11 cellular contexts compared by ENCODE assay signal in the genomic region with DNA sequence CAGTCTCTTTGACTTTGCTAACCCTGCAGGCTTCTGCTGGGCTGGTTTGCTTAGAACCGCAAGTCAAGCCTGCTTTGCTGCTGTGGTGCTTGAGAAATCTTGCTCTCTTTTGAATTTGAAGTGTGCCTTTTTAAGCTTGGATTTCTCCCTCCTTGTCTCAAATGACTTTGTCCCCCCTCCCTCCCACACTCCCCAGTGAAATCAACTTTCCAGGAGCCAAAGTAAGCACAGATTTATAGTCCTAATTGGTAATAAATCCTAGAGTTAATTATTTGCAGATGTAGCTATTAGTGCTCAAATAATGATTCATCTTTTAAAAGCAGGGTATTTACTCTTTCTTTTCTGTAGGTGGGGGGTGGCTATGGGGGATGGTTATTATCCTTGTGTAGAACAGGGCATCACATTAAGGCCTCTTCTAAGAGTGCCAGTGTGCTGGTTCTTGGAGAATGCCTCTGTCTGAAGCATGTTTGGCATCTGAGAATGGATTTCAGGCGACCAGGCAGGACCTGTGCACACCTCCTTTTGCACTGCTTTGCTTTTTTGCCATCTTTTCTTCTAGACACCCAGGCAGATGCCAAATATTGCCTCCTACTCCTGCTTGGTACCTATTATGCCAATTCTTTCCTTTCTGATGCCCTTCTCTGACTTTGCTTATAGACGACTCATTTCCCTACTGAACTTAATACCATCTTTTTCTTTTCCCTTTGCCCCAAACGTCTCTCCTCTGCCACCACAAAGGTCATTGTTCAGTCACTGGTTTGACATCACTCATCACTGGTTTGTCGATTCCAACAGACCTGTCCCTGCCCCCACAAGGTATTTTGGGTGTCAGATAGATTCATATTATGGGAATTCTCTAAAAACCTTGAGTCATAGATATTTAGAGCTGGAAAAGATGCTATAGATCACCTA. TPM values are rescaled to one million over a fixed set of nuclear protein-coding genes. Genes with fewer than 3 reads are reported as not detected.
DNase-seq lines count a peak whose midpoint lies in the region; ATAC-seq and TF ChIP-seq lines count a peak whose summit lies in the region.
"Had no signal": no experiment of that assay in that cellular context is flagged by ENCODE, and none has a peak within 500 bp of the region (broad histone marks: within the 10 kb centered on the region; RNA-seq: fewer than 3 reads in every experiment).

No MANE protein-coding gene starts in this region.

- no peak for TF ChIP-seq CTCF in brain (conservative IDR thresholded peaks at IDR 0.05)
- no peak for TF ChIP-seq CTCF in neural progenitor cell (IDR thresholded peaks at IDR 0.05)

- H3K9me3 Mint-ChIP-seq in brain = no peaks in the 10 kb centered on the region
- H3K9me3 Mint-ChIP-seq in neural progenitor cell = no peaks in the 10 kb centered on the region
- H3K9me3 Mint-ChIP-seq: GM23338 had no signal

- H3K4me3 ChIP-seq in neural progenitor cell = no peak overlapping the region
- H3K4me3 ChIP-seq: GM23338 had no signal

- H3K36me3 ChIP-seq in neural progenitor cell = no peaks in the 10 kb centered on the region

- no peaks in the 10 kb centered on the region for H3K27me3 ChIP-seq in neural progenitor cell

- H2AFZ ChIP-seq in neural progenitor cell (replicated peaks) = no peak overlapping the region

- no peak overlapping the region for H3K27ac ChIP-seq in neural progenitor cell

- H3K27me3 Mint-ChIP-seq in brain = no peaks in the 10 kb centered on the region
- no peaks in the 10 kb centered on the region for H3K27me3 Mint-ChIP-seq in neural progenitor cell (ENCODE audit: insufficient read depth, low read depth)

- H3K4me1 Mint-ChIP-seq in brain (peaks cover 34% of the 10 kb centered on the region), neural progenitor cell (peaks cover 34% of the 10 kb centered on the region)

- DNase-seq in DMS79 (lab: John Stamatoyannopoulos, UW) (peak; percentile 83), NCI-H1436 treated with DMSO at 0.1 percent for 48 hours (lab: John Stamatoyannopoulos, UW) (peak; percentile 71), sciatic nerve (ENCODE audit: low spot score) (no peak), cardiac septum (ENCODE audit: low spot score) (no peak), neural progenitor cell (ENCODE audit: low spot score) (no peak)
- DNase-seq in activated naive CD4-positive, alpha-beta T cell (lab: John Stamatoyannopoulos, UW) = no peak
- no peak for DNase-seq in activated CD4-positive, CD25-positive, alpha-beta regulatory T cell treated with anti-CD3 and anti-CD28 coated beads, Interleukin-2, amount 50 U/mL, for 72 hours
- DNase-seq: RPMI8226 had no signal

- peaks cover 5% of the 10 kb centered on the region for H3F3A ChIP-seq in neural progenitor cell (ENCODE audit: low read depth)

- peaks cover 28% of the 10 kb centered on the region for H3K4me1 ChIP-seq in neural progenitor cell

- peak; percentile 73 for ATAC-seq in sciatic nerve
- ATAC-seq: left lobe of liver had no signal

- H3K4me3 Mint-ChIP-seq in brain (no peak overlapping the region), neural progenitor cell (no peak overlapping the region)
- H3K4me3 Mint-ChIP-seq: GM23338 had no signal

- intact Hi-C loops in sciatic nerve (cut with DNase I) = no loop called here
- intact Hi-C loops in cardiac septum (cut with DNase I) = no loop called here

- no peaks in the 10 kb centered on the region for H3K36me3 Mint-ChIP-seq in brain
- H3K36me3 Mint-ChIP-seq in neural progenitor cell = no peaks in the 10 kb centered on the region

- H3K4me2 ChIP-seq in neural progenitor cell = no peak overlapping the region
- H3K4me2 ChIP-seq: GM23338 had no signal

- peak overlapping the region in 4 of 5 experiments; percentile 10 to 82 (median 48) for H3K27ac Mint-ChIP-seq in brain
- H3K27ac Mint-ChIP-seq in neural progenitor cell = no peak overlapping the region
- H3K27ac Mint-ChIP-seq: GM23338 had no signal

- H3K9ac ChIP-seq in neural progenitor cell = no peak overlapping the region

- H4K20me1 ChIP-seq in neural progenitor cell (ENCODE audit: low read depth) = no peaks in the 10 kb centered on the region

- no peaks in the 10 kb centered on the region for H3K9me3 ChIP-seq in neural progenitor cell (ENCODE audit: low read depth)

- no peaks in the 10 kb centered on the region for H3K79me2 ChIP-seq in neural progenitor cell (ENCODE audit: low read depth)

RNA-seq across cellular contexts. Expression of gene CLDN11, which starts 50.7 kb away (rescaled TPM):
- 104 TPM for polyA plus RNA-seq in brain (ENCODE audit: insufficient read depth, low read depth, low replicate concordance)
- 88.2 TPM for total RNA-seq in sciatic nerve
- 2.9 TPM for total RNA-seq in cardiac septum
- total RNA-seq in neural progenitor cell (ENCODE audit: low replicate concordance) = 1.6 and 2.0 TPM in 2 replicates

Comparison
In these comparisons a context has a peak if more than half of its experiments do, and no peak if none do; other contexts are left out.
1. DNase-seq: peak in DMS79 (single experiment) and NCI-H1436 treated with DMSO at 0.1 percent for 48 hours (single experiment); none in sciatic nerve (single experiment), cardiac septum (single experiment), neural progenitor cell (single experiment), activated naive CD4-positive, alpha-beta T cell (0 of 4) and activated CD4-positive, CD25-positive, alpha-beta regulatory T cell treated with anti-CD3 and anti-CD28 coated beads, Interleukin-2, amount 50 U/mL, for 72 hours (single experiment).
2. RNA of gene CLDN11, which starts 50.7 kb away (total RNA-seq): 88.2 TPM in sciatic nerve (single experiment); 2.9 TPM in cardiac septum (single experiment) and 1.6 to 2.0 TPM in neural progenitor cell; every median in the first group is over 10 times any median in the second.